ENCODE assay signal across 9 cellular contexts in genomic region chr5:108858959-108859358, GRCh38.
DNase-seq lines count a peak whose midpoint lies in the region; ATAC-seq and TF ChIP-seq lines count a peak whose summit lies in the region.
"Had no signal": no experiment of that assay in that cellular context is flagged by ENCODE, and none has a peak within 500 bp of the region (broad histone marks: within the 10 kb centered on the region; RNA-seq: fewer than 3 reads in every experiment).

No MANE protein-coding gene starts in this region.

- H3K27me3 ChIP-seq in brain microvascular endothelial cell (replicated peaks) = no peaks in the 10 kb centered on the region
- H3K27me3 ChIP-seq: SJSA1 had no signal

- CTCF ChIA-PET in GM10248 (lab: Yijun Ruan, JAX) = no interaction called here

- peak; percentile 95 for ATAC-seq in GM21528 (IDR thresholded peaks at IDR 0.05; ENCODE audit: low FRiP score, unreplicated experiment)
- ATAC-seq in HG03520 (IDR thresholded peaks at IDR 0.05; ENCODE audit: unreplicated experiment) = peak; percentile 98

- TF ChIP-seq CTCF in GM10248 (IDR thresholded peaks at IDR 0.05; ENCODE audit: control extremely low read depth, extremely low read depth, low read depth, missing control alignments) (no peak), brain microvascular endothelial cell (IDR thresholded peaks at IDR 0.05; ENCODE audit: low read depth, low read length, missing control alignments) (no peak)

- H3K27ac ChIP-seq in brain microvascular endothelial cell = no peak overlapping the region
- H3K27ac ChIP-seq: SJSA1 had no signal

- POLR2A ChIA-PET in GM10248 (lab: Yijun Ruan, JAX) = no interaction called here

- H3K4me3 ChIP-seq in brain microvascular endothelial cell (ENCODE audit: low read depth, low read length) = no peak overlapping the region
- H3K4me3 ChIP-seq: SJSA1 had no signal

- DNase-seq in GM10248 (ENCODE audit: extremely low spot score) = peak; percentile 57
- peak; percentile 8 for DNase-seq in brain microvascular endothelial cell
- no peak for DNase-seq in NCI-H2107 (lab: John Stamatoyannopoulos, UW)
- DNase-seq in HT-29 (ENCODE audit: low spot score) = no peak
- DNase-seq in HPDE6-E6E7 (ENCODE audit: extremely low spot score) = no peak
- DNase-seq in COR-L47 (lab: John Stamatoyannopoulos, UW) = no peak

- H3K36me3 ChIP-seq in brain microvascular endothelial cell (replicated peaks) = no peaks in the 10 kb centered on the region
- H3K36me3 ChIP-seq: SJSA1 had no signal

- in situ Hi-C loops in brain microvascular endothelial cell (cut with HindIII; ENCODE audit: low pct_ligation_motif_present, low sequenced_read_pairs) = no loop called here

Comparison
In these comparisons a context has a peak if more than half of its experiments do, and no peak if none do; other contexts are left out.
1. DNase-seq: peak in GM10248 (single experiment) and brain microvascular endothelial cell (single experiment); none in NCI-H2107 (single experiment), HT-29 (single experiment), HPDE6-E6E7 (single experiment) and COR-L47 (single experiment).